ENCODE assay signal across 18 cellular contexts in genomic region chr21:15122241-15122640, GRCh38. TPM values are rescaled to one million over a fixed set of nuclear protein-coding genes. Genes with fewer than 3 reads are reported as not detected.
DNase-seq lines count a peak whose midpoint lies in the region; TF ChIP-seq lines count a peak whose summit lies in the region.
"Had no signal": no experiment of that assay in that cellular context is flagged by ENCODE, and none has a peak within 500 bp of the region (broad histone marks: within the 10 kb centered on the region; RNA-seq: fewer than 3 reads in every experiment).

No MANE protein-coding gene starts in this region.

- peak in 1 of 2 donors; percentile 42 for TF ChIP-seq POLR2A in adrenal gland (IDR thresholded peaks at IDR 0.05)

- H3K4me1 ChIP-seq in HUES48 (ENCODE audit: control insufficient read depth, insufficient read depth, low read length), result peaks cover 34% of the 10 kb centered on the region
- peaks cover 32 to 36% of the 10 kb centered on the region in 2 donors for H3K4me1 ChIP-seq in adrenal gland (replicated peaks in 1 of 2)
- peaks cover 20% of the 10 kb centered on the region; the same call in 1 of the 2 replicates for H3K4me1 ChIP-seq in iPS-20b (ENCODE audit: insufficient read depth, low read length)
- H3K4me1 ChIP-seq in skeletal muscle tissue (ENCODE audit: control insufficient read depth in 3 of 3, insufficient read depth in 3 of 3, low read length in 3 of 3), result peaks cover 17 to 23% (median 21%) of the 10 kb centered on the region in 3 donors
- H3K4me1 ChIP-seq in tibial artery, result peaks cover 0 to 21% (median 13%) of the 10 kb centered on the region in 4 donors
- H3K4me1 ChIP-seq: colonic mucosa, HAP-1 had no signal

- DNase-seq in adrenal gland (peak in 5 of 7 donors; percentile 31 to 66 (median 49)), G401 (ENCODE audit: low spot score) (no peak), HK-2 (ENCODE audit: unreplicated experiment) (no peak), SHP77 treated with DMSO at 0.1 percent for 48 hours (lab: John Stamatoyannopoulos, UW) (no peak), tibial artery (no peak)
- DNase-seq: activated CD4-positive, alpha-beta T cell treated with anti-CD3 and anti-CD28 coated beads for 36 hours; activated T-cell treated with anti-CD3 and anti-CD28 coated beads, Interleukin-2, amount 50 U/mL, for 1 hour; AML-193; colonic mucosa; erythroblast; glutamatergic neuron; kidney; stimulated activated CD4-positive, alpha-beta T cell treated with anti-CD3 and anti-CD28 coated beads, Interleukin-2, amount 100 ng/mL, for 24 hours had no signal

- H3K4me3 ChIP-seq in HUES48 (ENCODE audit: low read depth, low read length), result no peak overlapping the region
- peak overlapping the region in 1 of 4 donors; percentile 21 for H3K4me3 ChIP-seq in adrenal gland
- no peak overlapping the region for H3K4me3 ChIP-seq in iPS-20b (ENCODE audit: low read length)
- H3K4me3 ChIP-seq in skeletal muscle tissue (ENCODE audit: low read length in 3 of 3), result peak overlapping the region in 1 of 3 donors; percentile 20
- no peak overlapping the region for H3K4me3 ChIP-seq in tibial artery
- H3K4me3 ChIP-seq: colonic mucosa, HAP-1, tibial nerve had no signal

- intact Hi-C loops in adrenal gland (cut with DNase I), result no loop called here
- intact Hi-C loops in tibial artery (cut with DNase I; ENCODE audit: low total_unique reads), result no loop called here

- H3K27ac ChIP-seq in HUES48 (ENCODE audit: low read depth, low read length) (peak overlapping the region; percentile 96), adrenal gland (peak overlapping the region; percentile 55 to 89 (median 73)), iPS-20b (ENCODE audit: low read length) (peak overlapping the region; percentile 18), skeletal muscle tissue (ENCODE audit: low read depth, low read length) (peak overlapping the region; percentile 75), tibial artery (peak overlapping the region in 1 of 2 donors; percentile 50)

- no peaks in the 10 kb centered on the region for H3K36me3 ChIP-seq in HUES48 (ENCODE audit: control insufficient read depth, insufficient read depth, low read length)
- no peaks in the 10 kb centered on the region for H3K36me3 ChIP-seq in adrenal gland (replicated peaks in 1 of 2)
- H3K36me3 ChIP-seq in iPS-20b (ENCODE audit: insufficient read depth, low read depth, low read length), result no peaks in the 10 kb centered on the region
- H3K36me3 ChIP-seq in skeletal muscle tissue (ENCODE audit: control insufficient read depth in 3 of 3, insufficient read depth in 3 of 3, low read length in 3 of 3), result no peaks in the 10 kb centered on the region
- H3K36me3 ChIP-seq in tibial artery, result no peaks in the 10 kb centered on the region
- H3K36me3 ChIP-seq: colonic mucosa, HAP-1, tibial nerve had no signal

- in situ Hi-C loops in G401 (cut with HindIII; ENCODE audit: low sequenced_read_pairs), result no loop called here

- TF ChIP-seq CTCF in adrenal gland (IDR thresholded peaks at IDR 0.05) (peak in 1 of 6 experiments; percentile 2), tibial artery (IDR thresholded peaks at IDR 0.05) (no peak)

- 17 to 20% (median 20%) methylated on average over 4 of the region's 4 CpGs for WGBS in adrenal gland, 4 donors

- H3K9ac ChIP-seq in HUES48 (ENCODE audit: low read depth, low read length), result no peak overlapping the region
- no peak overlapping the region; the same call in 1 of the 2 replicates for H3K9ac ChIP-seq in iPS-20b (ENCODE audit: low read depth, low read length)
- peak overlapping the region; percentile 0 to 78 (median 18) for H3K9ac ChIP-seq in skeletal muscle tissue (ENCODE audit: low read depth in 1 of 3, low read length in 3 of 3)

- no peaks in the 10 kb centered on the region for H3K9me3 ChIP-seq in HUES48 (ENCODE audit: control insufficient read depth, insufficient read depth, low read length)
- no peaks in the 10 kb centered on the region for H3K9me3 ChIP-seq in adrenal gland (replicated peaks in 1 of 3)
- H3K9me3 ChIP-seq in iPS-20b (ENCODE audit: insufficient read depth, low read depth, low read length), result no peaks in the 10 kb centered on the region
- H3K9me3 ChIP-seq in skeletal muscle tissue (ENCODE audit: control insufficient read depth in 3 of 3, low read length in 3 of 3), result no peaks in the 10 kb centered on the region
- H3K9me3 ChIP-seq in tibial artery, result no peaks in the 10 kb centered on the region
- H3K9me3 ChIP-seq: colonic mucosa, HAP-1, tibial nerve had no signal

- no peaks in the 10 kb centered on the region for H3K27me3 ChIP-seq in HUES48 (ENCODE audit: control insufficient read depth, insufficient read depth, low read length)
- H3K27me3 ChIP-seq in adrenal gland, result no peaks in the 10 kb centered on the region
- no peaks in the 10 kb centered on the region for H3K27me3 ChIP-seq in iPS-20b (ENCODE audit: insufficient read depth, low read length)
- H3K27me3 ChIP-seq in skeletal muscle tissue (ENCODE audit: control insufficient read depth in 3 of 3, insufficient read depth in 3 of 3, low read length in 3 of 3), result no peaks in the 10 kb centered on the region
- H3K27me3 ChIP-seq in tibial artery, result no peaks in the 10 kb centered on the region
- H3K27me3 ChIP-seq: colonic mucosa, tibial nerve had no signal

RNA-seq across cellular contexts. Expression of gene NRIP1, which starts 57.4 kb away (rescaled TPM):
- total RNA-seq in adrenal gland, result 10 to 100 TPM; 27.4 to 75.8 (median 50.0) TPM
- polyA plus RNA-seq in adrenal gland, result 10 to 100 TPM in 1 of 3 donors, 1 to 10 TPM in 2; 8.0 to 31.4 (median 8.6) TPM
- total RNA-seq in skeletal muscle tissue, result 58.5 TPM
- 33.5 and 56.4 TPM in 2 replicates for total RNA-seq in G401 (2014; rRNA removed; shearing (Covaris generic))

Comparison
In these comparisons a context has a peak if more than half of its experiments do, and no peak if none do; other contexts are left out.
1. H3K9ac ChIP-seq: peak in skeletal muscle tissue (3 of 3); none in HUES48 (single experiment) and iPS-20b (single experiment).
2. DNase-seq: peak in adrenal gland (5 of 7); none in G401 (single experiment), HK-2 (single experiment), SHP77 treated with DMSO at 0.1 percent for 48 hours (single experiment) and tibial artery (0 of 2).